ENCODE assay signal across 12 cellular contexts in the genomic region with DNA sequence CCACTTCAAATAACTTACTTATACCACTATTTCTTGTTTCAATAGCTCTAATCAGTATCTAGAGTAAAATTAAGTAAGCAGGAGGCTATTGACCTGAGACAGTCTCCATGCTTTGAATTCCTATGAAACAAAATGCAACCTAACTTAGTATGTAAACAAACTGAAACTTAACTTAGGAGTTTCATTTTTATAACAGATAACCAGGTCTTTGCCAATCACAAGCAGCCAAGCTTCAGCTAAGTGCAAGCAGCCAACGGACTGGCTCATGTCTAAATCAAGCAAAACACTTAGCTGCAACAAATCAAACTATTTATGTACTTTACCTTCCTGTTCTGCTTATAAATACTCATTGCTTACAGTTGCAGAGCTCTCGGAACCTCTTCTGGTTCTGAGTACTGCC. TPM values are rescaled to one million over a fixed set of nuclear protein-coding genes. Genes with fewer than 3 reads are reported as not detected.
DNase-seq lines count a peak whose midpoint lies in the region; ATAC-seq and TF ChIP-seq lines count a peak whose summit lies in the region.
"Had no signal": no experiment of that assay in that cellular context is flagged by ENCODE, and none has a peak within 500 bp of the region (broad histone marks: within the 10 kb centered on the region; RNA-seq: fewer than 3 reads in every experiment).

No MANE protein-coding gene starts in this region.

- H3K4me3 Mint-ChIP-seq in activated CD8-positive, alpha-beta memory T cell treated with anti-CD3 and anti-CD28 coated beads, Interleukin-2, amount 10 ng/mL, durations not matched to agents 7 days and 5 days: peak overlapping the region; percentile 51

- peak overlapping the region in 2 of 8 donors; percentile 5 to 14 for H3K4me3 ChIP-seq in spleen
- no peak overlapping the region for H3K4me3 ChIP-seq in sigmoid colon

- peaks cover 64% of the 10 kb centered on the region for H3K4me1 Mint-ChIP-seq in activated CD8-positive, alpha-beta memory T cell treated with anti-CD3 and anti-CD28 coated beads, Interleukin-2, amount 10 ng/mL, durations not matched to agents 7 days and 5 days

- H3K27me3 ChIP-seq in spleen (replicated peaks in 1 of 7): no peaks in the 10 kb centered on the region
- H3K27me3 ChIP-seq in sigmoid colon: no peaks in the 10 kb centered on the region

- DNase-seq in activated CD8-positive, alpha-beta memory T cell treated with anti-CD3 and anti-CD28 coated beads, Interleukin-2, amount 10 ng/mL, durations not matched to agents 7 days and 5 days: peak; percentile 73
- DNase-seq in activated CD8-positive, alpha-beta memory T cell treated with anti-CD3 and anti-CD28 coated beads, Interleukin-2, amount 50 U/mL, for 4 hours: no peak
- no peak for DNase-seq in activated naive CD4-positive, alpha-beta T cell treated with anti-CD3 and anti-CD28 coated beads, Interleukin-2, amount 50 U/mL, for 72 hours (ENCODE audit: low spot score in 2 of 2)
- DNase-seq in spleen (no peak), activated gamma-delta T cell (lab: John Stamatoyannopoulos, UW) (no peak), NCI-H82 (lab: John Stamatoyannopoulos, UW) (no peak), sigmoid colon (no peak)
- DNase-seq: stimulated activated CD8-positive, alpha-beta memory T cell treated with anti-CD3 and anti-CD28 coated beads, Interleukin-4, amount 100 ng/mL, for 48 hours had no signal

- peak; percentile 41 for ATAC-seq in activated CD8-positive, alpha-beta memory T cell treated with anti-CD3 and anti-CD28 coated beads, Interleukin-2, amount 10 ng/mL, durations not matched to agents 7 days and 5 days
- peak; percentile 35 for ATAC-seq in HG03045 (IDR thresholded peaks at IDR 0.05; ENCODE audit: unreplicated experiment)
- peak in 1 of 2 donors; percentile 28 for ATAC-seq in activated naive CD4-positive, alpha-beta T cell treated with anti-CD3 and anti-CD28 coated beads, Interleukin-2, amount 50 U/mL, for 72 hours

- WGBS in spleen, 5 donors: 14 to 30% (median 21%) methylated on average over 2 of the region's 2 CpGs
- WGBS in sigmoid colon, 2 donors: 13 to 24% methylated on average over 2 of the region's 2 CpGs

- H3K27ac Mint-ChIP-seq in activated CD8-positive, alpha-beta memory T cell treated with anti-CD3 and anti-CD28 coated beads, Interleukin-2, amount 10 ng/mL, durations not matched to agents 7 days and 5 days: peak overlapping the region; percentile 94
- H3K27ac Mint-ChIP-seq in activated naive CD4-positive, alpha-beta T cell treated with anti-CD3 and anti-CD28 coated beads, Interleukin-2, amount 50 U/mL, for 72 hours: peak overlapping the region; percentile 79 to 90

- TF ChIP-seq CTCF in spleen (IDR thresholded peaks at IDR 0.05 in 8 of 11, conservative IDR thresholded peaks at IDR 0.05 in 3 of 11): no peak
- TF ChIP-seq CTCF in sigmoid colon (IDR thresholded peaks at IDR 0.05): no peak

- no peaks in the 10 kb centered on the region for H3K9me3 ChIP-seq in spleen
- H3K9me3 ChIP-seq in sigmoid colon: peaks cover 0 to 2% (median 0%) of the 10 kb centered on the region in 4 donors

- intact Hi-C loops in spleen (cut with DNase I; ENCODE audit: low total_unique reads): no loop called here
- intact Hi-C loops in sigmoid colon (cut with DNase I): no loop called here

- peaks cover 6% of the 10 kb centered on the region for H3K9me3 Mint-ChIP-seq in activated CD8-positive, alpha-beta memory T cell treated with anti-CD3 and anti-CD28 coated beads, Interleukin-2, amount 10 ng/mL, durations not matched to agents 7 days and 5 days (ENCODE audit: low read depth)
- H3K9me3 Mint-ChIP-seq in activated naive CD4-positive, alpha-beta T cell treated with anti-CD3 and anti-CD28 coated beads, Interleukin-2, amount 50 U/mL, for 72 hours: peaks cover 0 to 20% of the 10 kb centered on the region in 2 donors

- no peaks in the 10 kb centered on the region for H3K36me3 ChIP-seq in spleen
- H3K36me3 ChIP-seq in sigmoid colon: no peaks in the 10 kb centered on the region

- TF ChIP-seq POLR2A in spleen (IDR thresholded peaks at IDR 0.05) (no peak), sigmoid colon (IDR thresholded peaks at IDR 0.05) (no peak)

- H3K36me3 Mint-ChIP-seq in activated CD8-positive, alpha-beta memory T cell treated with anti-CD3 and anti-CD28 coated beads, Interleukin-2, amount 10 ng/mL, durations not matched to agents 7 days and 5 days: peaks cover 15% of the 10 kb centered on the region
- H3K36me3 Mint-ChIP-seq in activated naive CD4-positive, alpha-beta T cell treated with anti-CD3 and anti-CD28 coated beads, Interleukin-2, amount 50 U/mL, for 72 hours: peaks cover 12 to 25% of the 10 kb centered on the region in 2 donors

- H3K4me1 ChIP-seq in spleen: peaks cover 8 to 54% (median 24%) of the 10 kb centered on the region in 6 donors
- peaks cover 0 to 15% (median 7%) of the 10 kb centered on the region in 4 donors for H3K4me1 ChIP-seq in sigmoid colon

- TF ChIP-seq EP300 in sigmoid colon (IDR thresholded peaks at IDR 0.05): no peak

- CTCF ChIA-PET in activated CD8-positive, alpha-beta memory T cell treated with anti-CD3 and anti-CD28 coated beads, Interleukin-2, amount 10 ng/mL, durations not matched to agents 7 days and 5 days (lab: Charles Lee): interaction anchor here (0.7 to 7.5 kb wide), 6 partner anchors 9 to 157 kb away, joined by 3 to 68 read pairs (median 4); no protein-coding TSS in a partner anchor

- peak overlapping the region in 6 of 8 donors; percentile 42 to 65 (median 56) for H3K27ac ChIP-seq in spleen
- H3K27ac ChIP-seq in sigmoid colon: peak overlapping the region in 2 of 4 donors; percentile 4 to 5
- H3K27ac ChIP-seq: HL-60 had no signal

- no peaks in the 10 kb centered on the region for H3K27me3 Mint-ChIP-seq in activated CD8-positive, alpha-beta memory T cell treated with anti-CD3 and anti-CD28 coated beads, Interleukin-2, amount 10 ng/mL, durations not matched to agents 7 days and 5 days

RNA-seq across cellular contexts. Expression of gene GSTK1, which starts 4.4 kb away (rescaled TPM):
- 100 to 1,000 TPM; 335 to 436 TPM for total RNA-seq in activated CD8-positive, alpha-beta memory T cell treated with anti-CD3 and anti-CD28 coated beads, Interleukin-2, amount 10 ng/mL, durations not matched to agents 7 days and 5 days
- 100 to 1,000 TPM; 140 to 238 TPM for total RNA-seq in activated naive CD4-positive, alpha-beta T cell treated with anti-CD3 and anti-CD28 coated beads, Interleukin-2, amount 50 U/mL, for 72 hours
- 100 to 1,000 TPM; 194 to 247 (median 231) TPM for total RNA-seq in spleen
- 100 to 1,000 TPM; 162 to 182 (median 178) TPM for polyA plus RNA-seq in spleen
- 100 to 1,000 TPM; 111 to 168 (median 134) TPM for total RNA-seq in sigmoid colon
- polyA plus RNA-seq in sigmoid colon: 100 to 1,000 TPM; 158 to 247 (median 234) TPM

RNA-seq across cellular contexts. Expression of gene TMEM139, which starts 25.9 kb away (rescaled TPM):
- 1 to 10 TPM in 1 of 2 experiments, under 1 TPM in 1; 0.41 to 1.7 TPM for total RNA-seq in activated CD8-positive, alpha-beta memory T cell treated with anti-CD3 and anti-CD28 coated beads, Interleukin-2, amount 10 ng/mL, durations not matched to agents 7 days and 5 days
- total RNA-seq in activated naive CD4-positive, alpha-beta T cell treated with anti-CD3 and anti-CD28 coated beads, Interleukin-2, amount 50 U/mL, for 72 hours: 1 to 10 TPM; 1.3 to 1.6 TPM
- 1 to 10 TPM in 4 of 7 donors, under 1 TPM in 3; 0.60 to 2.0 (median 1.2) TPM for total RNA-seq in spleen
- polyA plus RNA-seq in spleen: 1 to 10 TPM in 1 of 3 donors, under 1 TPM in 2; 0.52 to 2.3 (median 0.70) TPM
- under 1 TPM in 1 of 4 donors, not detected in 3; 0.71 TPM for total RNA-seq in sigmoid colon
- polyA plus RNA-seq in sigmoid colon: 10 to 100 TPM; 26.4 to 58.5 (median 54.8) TPM

RNA-seq across cellular contexts. Expression of gene CASP2, which starts 29.3 kb away (rescaled TPM):
- 100 to 1,000 TPM; 117 to 129 TPM for total RNA-seq in activated CD8-positive, alpha-beta memory T cell treated with anti-CD3 and anti-CD28 coated beads, Interleukin-2, amount 10 ng/mL, durations not matched to agents 7 days and 5 days
- 100 to 1,000 TPM in 1 of 2 donors, 10 to 100 TPM in 1; 82.0 to 118 TPM for total RNA-seq in activated naive CD4-positive, alpha-beta T cell treated with anti-CD3 and anti-CD28 coated beads, Interleukin-2, amount 50 U/mL, for 72 hours
- 10 to 100 TPM; 32.7 to 51.0 (median 43.8) TPM for total RNA-seq in spleen
- polyA plus RNA-seq in spleen: 10 to 100 TPM in 2 of 3 donors, 1 to 10 TPM in 1; 9.9 to 14.5 (median 12.2) TPM
- total RNA-seq in sigmoid colon: 10 to 100 TPM in 1 of 4 donors, 1 to 10 TPM in 3; 7.1 to 14.4 (median 7.8) TPM
- 10 to 100 TPM in 1 of 3 donors, 1 to 10 TPM in 2; 6.0 to 16.2 (median 6.0) TPM for polyA plus RNA-seq in sigmoid colon

RNA-seq across cellular contexts. Expression of gene TAS2R40, which starts 37.0 kb away (rescaled TPM):
- total RNA-seq in activated CD8-positive, alpha-beta memory T cell treated with anti-CD3 and anti-CD28 coated beads, Interleukin-2, amount 10 ng/mL, durations not matched to agents 7 days and 5 days: not detected
- not detected for total RNA-seq in activated naive CD4-positive, alpha-beta T cell treated with anti-CD3 and anti-CD28 coated beads, Interleukin-2, amount 50 U/mL, for 72 hours
- total RNA-seq in spleen (not detected), sigmoid colon (not detected)
- polyA plus RNA-seq in spleen (not detected), sigmoid colon (not detected)
- total RNA-seq: bronchial epithelial cell, myocyte had no signal

RNA-seq across cellular contexts. Expression of gene CLCN1, which starts 57.1 kb away (rescaled TPM):
- under 1 TPM; 0.09 TPM for total RNA-seq in activated CD8-positive, alpha-beta memory T cell treated with anti-CD3 and anti-CD28 coated beads, Interleukin-2, amount 10 ng/mL, durations not matched to agents 7 days and 5 days
- under 1 TPM; 0.12 to 0.16 TPM for total RNA-seq in activated naive CD4-positive, alpha-beta T cell treated with anti-CD3 and anti-CD28 coated beads, Interleukin-2, amount 50 U/mL, for 72 hours
- total RNA-seq in spleen: under 1 TPM in 4 of 7 donors, not detected in 3; 0.07 to 0.54 (median 0.26) TPM
- polyA plus RNA-seq in spleen: under 1 TPM; 0.06 to 0.08 (median 0.07) TPM
- total RNA-seq in sigmoid colon: under 1 TPM in 1 of 4 donors, not detected in 3; 0.14 TPM
- polyA plus RNA-seq in sigmoid colon: under 1 TPM in 1 of 3 donors, not detected in 2; 0.15 TPM
- total RNA-seq: myocyte had no signal
